28 cellular contexts compared by ENCODE assay signal in the genomic region with DNA sequence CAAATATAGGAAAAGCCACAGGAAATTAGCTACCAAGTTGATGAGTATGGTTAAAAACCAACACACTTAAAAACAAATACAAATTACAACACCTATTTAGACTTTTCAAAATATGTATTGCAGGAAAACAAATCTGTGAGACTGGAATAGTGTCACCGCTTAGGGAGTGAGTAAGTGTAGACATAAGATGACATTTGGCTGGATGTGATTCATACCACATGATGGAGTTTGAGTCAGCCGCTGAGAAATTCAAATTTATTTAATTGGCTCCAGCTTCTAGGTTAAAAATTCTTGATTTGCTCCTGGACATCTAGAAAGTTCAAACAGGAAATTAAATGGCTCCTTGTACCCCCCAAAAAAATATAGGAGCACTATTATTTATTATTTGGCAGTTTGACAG.
DNase-seq lines count a peak whose midpoint lies in the region; ATAC-seq and TF ChIP-seq lines count a peak whose summit lies in the region.
"Had no signal": no experiment of that assay in that cellular context is flagged by ENCODE, and none has a peak within 500 bp of the region (broad histone marks: within the 10 kb centered on the region; RNA-seq: fewer than 3 reads in every experiment).

No MANE protein-coding gene starts in this region.

- H2AFZ ChIP-seq in fibroblast of lung (ENCODE audit: low read length) = no peak overlapping the region
- H2AFZ ChIP-seq: hepatocyte had no signal

- H3K27ac ChIP-seq in RWPE1 (no peak overlapping the region), fibroblast of lung (ENCODE audit: insufficient read depth, low read length) (no peak overlapping the region)
- H3K27ac ChIP-seq: 22Rv1, C4-2B, hepatocyte, HL-60, SJCRH30, skin epidermis had no signal

- H3K4me3 ChIP-seq in fibroblast of lung (replicated peaks in 1 of 4; ENCODE audit: control extremely low read depth in 1 of 4, insufficient read depth in 1 of 4, low read depth in 3 of 4, low read length in 4 of 4) = no peak overlapping the region
- H3K4me3 ChIP-seq: hepatocyte, SJCRH30, skin epidermis had no signal

- peak; percentile 0 for DNase-seq in DMS53 (lab: John Stamatoyannopoulos, UW)
- DNase-seq in DMS53 treated with DMSO at 0.1 percent for 48 hours (lab: John Stamatoyannopoulos, UW; ENCODE audit: unreplicated experiment) = no peak
- peak; percentile 8 for DNase-seq in RWPE1 (ENCODE audit: low spot score)
- peak; percentile 31 to 47 for DNase-seq in fibroblast of lung (ENCODE audit: low read depth in 2 of 2)
- no peak for DNase-seq in activated CD8-positive, alpha-beta memory T cell treated with anti-CD3 and anti-CD28 coated beads, Interleukin-2, amount 50 U/mL, for 48 hours
- no peak for DNase-seq in T-cell
- no peak for DNase-seq in stimulated activated CD4-positive, alpha-beta T cell treated with anti-CD3 and anti-CD28 coated beads, Interleukin-15, amount 100 ng/mL, for 24 hours
- DNase-seq: activated B cell treated with CpG ODN at 0.5 μM for 24 hours; activated naive CD8-positive, alpha-beta T cell treated with anti-CD3 and anti-CD28 coated beads, Interleukin-2, amount 10 ng/mL, durations not matched to agents 7 days and 5 days; caudate nucleus; DMS79 treated with DMSO at 0.1 percent for 48 hours; KG1; kidney; naive thymus-derived CD8-positive, alpha-beta T cell; NCI-H1105; NCI-H526; posterior cingulate gyrus; SJCRH30 had no signal

- no peaks in the 10 kb centered on the region for H4K20me1 ChIP-seq in fibroblast of lung (ENCODE audit: control insufficient read depth, extremely low read depth, insufficient read depth, low read length)

- no peaks in the 10 kb centered on the region for H3K27me3 ChIP-seq in fibroblast of lung (ENCODE audit: control insufficient read depth, insufficient read depth, low read length)
- H3K27me3 ChIP-seq: hepatocyte, SJCRH30 had no signal

- no peak overlapping the region for H3K9ac ChIP-seq in fibroblast of lung (ENCODE audit: insufficient read depth, low read length)

- H3K27ac Mint-ChIP-seq in T-cell = no peak overlapping the region
- H3K27ac Mint-ChIP-seq: activated B cell treated with CpG ODN at 0.5 μM for 24 hours; activated naive CD8-positive, alpha-beta T cell treated with anti-CD3 and anti-CD28 coated beads, Interleukin-2, amount 10 ng/mL, durations not matched to agents 7 days and 5 days; activated T-helper 1 cell treated with anti-CD3 and anti-CD28 coated beads, Interleukin-12 subunit alpha, Interleukin-12 subunit beta, Interleukin-2, Interleukin-4 antibody, amounts not matched to agents 30 ng/mL and 10 ng/mL and 1 ng/mL, durations not matched to agents 14 hours and 24 hours and 36 hours; memory B cell; naive thymus-derived CD8-positive, alpha-beta T cell; T-helper 2 cell treated with Interferon-gamma antibody and Interleukin-4, amounts not matched to agents 5 μg/mL and 100 μg/mL, for 36 hours had no signal

- POLR2A ChIA-PET in RWPE1 (lab: Yijun Ruan, JAX; ENCODE audit: low non-redundant PET) (no interaction called here), T-cell (lab: Charles Lee) (no interaction called here)

- H3K4me2 ChIP-seq in fibroblast of lung (ENCODE audit: extremely low read depth, insufficient read depth, low read length) = no peak overlapping the region
- H3K4me2 ChIP-seq: hepatocyte had no signal

- H3K9me3 Mint-ChIP-seq in T-cell = peaks cover 2 to 8% (median 6%) of the 10 kb centered on the region in 3 donors

- no peaks in the 10 kb centered on the region for H3K27me3 Mint-ChIP-seq in T-cell
- H3K27me3 Mint-ChIP-seq: activated B cell treated with CpG ODN at 0.5 μM for 24 hours; activated naive CD8-positive, alpha-beta T cell treated with anti-CD3 and anti-CD28 coated beads, Interleukin-2, amount 10 ng/mL, durations not matched to agents 7 days and 5 days; memory B cell; naive thymus-derived CD8-positive, alpha-beta T cell had no signal

- H3K79me2 ChIP-seq in fibroblast of lung (ENCODE audit: control insufficient read depth, insufficient read depth, low read length) = no peaks in the 10 kb centered on the region
- H3K79me2 ChIP-seq: hepatocyte had no signal

- H3K4me1 Mint-ChIP-seq in T-cell = no peaks in the 10 kb centered on the region
- H3K4me1 Mint-ChIP-seq: activated B cell treated with CpG ODN at 0.5 μM for 24 hours; activated naive CD8-positive, alpha-beta T cell treated with anti-CD3 and anti-CD28 coated beads, Interleukin-2, amount 10 ng/mL, durations not matched to agents 7 days and 5 days; memory B cell; naive thymus-derived CD8-positive, alpha-beta T cell had no signal

- H3K4me1 ChIP-seq in fibroblast of lung (ENCODE audit: control insufficient read depth, extremely low read depth, insufficient read depth, low read length) = no peaks in the 10 kb centered on the region
- H3K4me1 ChIP-seq: SJCRH30 had no signal

- TF ChIP-seq CTCF in RWPE1 (conservative IDR thresholded peaks at IDR 0.05; ENCODE audit: low read depth) (no peak), fibroblast of lung (conservative IDR thresholded peaks at IDR 0.05 in 1 of 2, IDR thresholded peaks at IDR 0.05 in 1 of 2; ENCODE audit: low read depth in 1 of 2, low read length in 2 of 2) (no peak)

- ATAC-seq in T-cell (replicated peaks in 1 of 4) (no peak), GM18861 (IDR thresholded peaks at IDR 0.05; ENCODE audit: unreplicated experiment) (no peak)
- ATAC-seq: esophagus mucosa; naive thymus-derived CD8-positive, alpha-beta T cell had no signal

- H3K9me3 ChIP-seq in fibroblast of lung (ENCODE audit: control insufficient read depth, insufficient read depth, low read depth, low read length) = no peaks in the 10 kb centered on the region
- H3K9me3 ChIP-seq: SJCRH30 had no signal

- no peaks in the 10 kb centered on the region for H3K36me3 ChIP-seq in fibroblast of lung (ENCODE audit: control insufficient read depth, insufficient read depth, low read length)
- H3K36me3 ChIP-seq: SJCRH30 had no signal

- H3K4me3 Mint-ChIP-seq in T-cell = no peak overlapping the region
- H3K4me3 Mint-ChIP-seq: activated B cell treated with CpG ODN at 0.5 μM for 24 hours; activated naive CD8-positive, alpha-beta T cell treated with anti-CD3 and anti-CD28 coated beads, Interleukin-2, amount 10 ng/mL, durations not matched to agents 7 days and 5 days; activated T-helper 1 cell treated with anti-CD3 and anti-CD28 coated beads, Interleukin-12 subunit alpha, Interleukin-12 subunit beta, Interleukin-2, Interleukin-4 antibody, amounts not matched to agents 30 ng/mL and 10 ng/mL and 1 ng/mL, durations not matched to agents 14 hours and 24 hours and 36 hours; memory B cell; naive thymus-derived CD8-positive, alpha-beta T cell; T-helper 2 cell treated with Interferon-gamma antibody and Interleukin-4, amounts not matched to agents 5 μg/mL and 100 μg/mL, for 36 hours had no signal

- CTCF ChIA-PET in RWPE1 (lab: Yijun Ruan, JAX) = no interaction called here
- CTCF ChIA-PET in T-cell (lab: Charles Lee) = no interaction called here

- H3K36me3 Mint-ChIP-seq in T-cell = no peaks in the 10 kb centered on the region
- H3K36me3 Mint-ChIP-seq: activated naive CD8-positive, alpha-beta T cell treated with anti-CD3 and anti-CD28 coated beads, Interleukin-2, amount 10 ng/mL, durations not matched to agents 7 days and 5 days; memory B cell; naive thymus-derived CD8-positive, alpha-beta T cell had no signal

Comparison
In these comparisons a context has a peak if more than half of its experiments do, and no peak if none do; other contexts are left out.
1. DNase-seq: peak in DMS53 (single experiment), RWPE1 (single experiment) and fibroblast of lung (2 of 2); none in DMS53 treated with DMSO at 0.1 percent for 48 hours (single experiment), activated CD8-positive, alpha-beta memory T cell treated with anti-CD3 and anti-CD28 coated beads, Interleukin-2, amount 50 U/mL, for 48 hours (single experiment), T-cell (0 of 34) and stimulated activated CD4-positive, alpha-beta T cell treated with anti-CD3 and anti-CD28 coated beads, Interleukin-15, amount 100 ng/mL, for 24 hours (single experiment).